Comparison of ENCODE assay signal across 11 cellular contexts in the genomic region with DNA sequence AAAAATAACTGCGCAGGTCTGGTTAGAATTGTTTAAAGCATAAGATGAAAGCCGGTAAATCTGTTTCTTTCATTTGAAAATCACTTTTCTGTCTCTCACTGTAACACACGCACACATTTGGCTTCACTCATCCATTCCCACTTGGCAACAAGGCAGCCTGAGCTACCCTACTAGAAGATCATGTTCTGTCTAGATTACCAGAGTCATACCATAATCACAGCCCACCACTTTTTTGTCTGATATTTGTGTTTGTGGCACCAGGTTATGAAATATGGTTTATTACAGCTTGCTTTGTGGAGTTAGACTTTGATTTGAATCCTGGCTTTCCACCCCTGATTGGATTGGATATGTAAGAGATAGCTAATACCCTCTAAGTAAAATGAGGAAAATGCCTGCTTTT. TPM values are rescaled to one million over a fixed set of nuclear protein-coding genes. Genes with fewer than 3 reads are reported as not detected.
DNase-seq lines count a peak whose midpoint lies in the region; ATAC-seq and TF ChIP-seq lines count a peak whose summit lies in the region.
"Had no signal": no experiment of that assay in that cellular context is flagged by ENCODE, and none has a peak within 500 bp of the region (broad histone marks: within the 10 kb centered on the region; RNA-seq: fewer than 3 reads in every experiment).

No MANE protein-coding gene starts in this region.

- H3K23ac ChIP-seq in IMR-90 (ENCODE audit: low read depth, low read length) (peak overlapping the region; percentile 84; the same call in 1 of the 2 replicates), neuronal stem cell (ENCODE audit: low read depth, low read length, poor library complexity) (no peak overlapping the region)

- peak overlapping the region; percentile 66 for H3K4me3 ChIP-seq in CD4-positive, CD25-positive, alpha-beta regulatory T cell (ENCODE audit: low read depth, low read length)
- H3K4me3 ChIP-seq in IMR-90 (ENCODE audit: insufficient read depth, low read depth, low read length) (peak overlapping the region; percentile 22; the same call in 1 of the 2 replicates), neuronal stem cell (ENCODE audit: low read length in 2 of 2) (no peak overlapping the region)

- POLR2A ChIA-PET in IMR-90 (lab: Charles Lee; ENCODE audit: unreplicated experiment): no interaction called here

- H3K14ac ChIP-seq in IMR-90 (replicated peaks; ENCODE audit: low read depth, low read length) (peak overlapping the region; percentile 53), neuronal stem cell (ENCODE audit: low read length) (no peak overlapping the region)

- H2AFZ ChIP-seq in IMR-90 (replicated peaks; ENCODE audit: low read length, poor library complexity) (no peak overlapping the region), neuronal stem cell (ENCODE audit: low read length) (no peak overlapping the region)

- H3K4me1 Mint-ChIP-seq in CD4-positive, CD25-positive, alpha-beta regulatory T cell: peaks cover 32 to 72% (median 44%) of the 10 kb centered on the region in 4 donors
- H3K4me1 Mint-ChIP-seq in chondrocyte (ENCODE audit: low read depth) (peaks cover 77% of the 10 kb centered on the region), nephron (peaks cover 48% of the 10 kb centered on the region)

- peak overlapping the region; percentile 65 to 99 (median 75) for H3K27ac Mint-ChIP-seq in CD4-positive, CD25-positive, alpha-beta regulatory T cell
- H3K27ac Mint-ChIP-seq in chondrocyte (ENCODE audit: unreplicated experiment) (peak overlapping the region; percentile 100), nephron (peak overlapping the region; percentile 80 to 100 (median 99))

- H4K91ac ChIP-seq in IMR-90 (ENCODE audit: insufficient read depth, low read depth, low read length) (no peak overlapping the region), neuronal stem cell (ENCODE audit: low read depth, low read length, poor library complexity) (no peak overlapping the region)

- no peak overlapping the region for H2BK12ac ChIP-seq in neuronal stem cell (ENCODE audit: low read length)

- H3K4me2 ChIP-seq in IMR-90 (ENCODE audit: low read depth, low read length): peak overlapping the region; percentile 89
- no peak overlapping the region for H3K4me2 ChIP-seq in neuronal stem cell (ENCODE audit: insufficient read depth, low read length, poor library complexity, severe bottlenecking)

- peak overlapping the region; percentile 62 for H2AK9ac ChIP-seq in IMR-90 (replicated peaks; ENCODE audit: low read depth, low read length, poor library complexity)

- H3K36me3 Mint-ChIP-seq in CD4-positive, CD25-positive, alpha-beta regulatory T cell: peaks cover 4% of the 10 kb centered on the region
- H3K36me3 Mint-ChIP-seq in chondrocyte (ENCODE audit: low read depth): peaks cover 3% of the 10 kb centered on the region
- H3K36me3 Mint-ChIP-seq in nephron (ENCODE audit: low read depth): no peaks in the 10 kb centered on the region

- H3K18ac ChIP-seq in IMR-90 (ENCODE audit: low read depth, low read length) (no peak overlapping the region), neuronal stem cell (ENCODE audit: low read length) (no peak overlapping the region)

- no TSS peak for BruUV-seq in IMR-90 (replicated peaks; lab: Mats Ljungman, UMichigan)

- H3K9me1 ChIP-seq in IMR-90 (ENCODE audit: insufficient read depth, low read length): no peaks in the 10 kb centered on the region; the same call in 1 of the 2 replicates

- peak overlapping the region in 1 of 2 experiments; percentile 49; a peak in 2 of 4 replicates for H4K8ac ChIP-seq in IMR-90 (ENCODE audit: low read depth in 2 of 2, low read length in 2 of 2)
- H4K8ac ChIP-seq in neuronal stem cell (ENCODE audit: low read depth, low read length): no peak overlapping the region

- WGBS in IMR-90 (ENCODE audit: extremely low coverage in 2 of 2, insufficient read length in 1 of 2), 2 experiments: no CpG with 5 or more reads among the region's 3 CpGs
- WGBS in neuronal stem cell (ENCODE audit: extremely low coverage in 2 of 2, insufficient read length in 2 of 2, insufficient replicate concordance in 1 of 2), 2 donors: no CpG with 5 or more reads among the region's 3 CpGs

- no peak for DNase-seq in CD4-positive, CD25-positive, alpha-beta regulatory T cell
- peak; percentile 18 for DNase-seq in IMR-90
- DNase-seq in chondrocyte (ENCODE audit: low spot score): no peak
- DNase-seq in hepatic stellate cell (ENCODE audit: low spot score): no peak
- DNase-seq in neuronal stem cell (ENCODE audit: low spot score): no peak
- no peak for DNase-seq in DMS53 (lab: John Stamatoyannopoulos, UW)
- DNase-seq: adrenal gland, NCI-H524 had no signal

- H2BK120ac ChIP-seq in IMR-90 (ENCODE audit: low read depth, low read length) (no peak overlapping the region), neuronal stem cell (ENCODE audit: low read depth, low read length) (no peak overlapping the region)

- no peak for TF ChIP-seq CTCF in IMR-90 (conservative IDR thresholded peaks at IDR 0.05; ENCODE audit: low read depth, low read length)
- TF ChIP-seq CTCF in chondrocyte (IDR thresholded peaks at IDR 0.05): no peak
- no peak for TF ChIP-seq CTCF in nephron (IDR thresholded peaks at IDR 0.05; ENCODE audit: unreplicated experiment in 3 of 3)

- dilution Hi-C loops in IMR-90 (cut with HindIII; ENCODE audit: low sequenced_read_pairs, unreplicated experiment): no loop called here

- no peak overlapping the region for H3K56ac ChIP-seq in IMR-90 (ENCODE audit: extremely low read depth, insufficient read depth, low read length)

- H2BK15ac ChIP-seq in IMR-90 (ENCODE audit: low read depth, low read length) (no peak overlapping the region), neuronal stem cell (ENCODE audit: low read length) (no peak overlapping the region)

- H3K27ac ChIP-seq in CD4-positive, CD25-positive, alpha-beta regulatory T cell (ENCODE audit: insufficient read depth, low read length, poor library complexity, severe bottlenecking): no peak overlapping the region
- H3K27ac ChIP-seq in IMR-90 (ENCODE audit: insufficient read depth, low read length): no peak overlapping the region
- no peak overlapping the region for H3K27ac ChIP-seq in neuronal stem cell (replicated peaks; ENCODE audit: low read length)
- H3K27ac ChIP-seq: neutrophil had no signal

- peaks cover 27% of the 10 kb centered on the region; the same call in 1 of the 2 replicates for H4K20me1 ChIP-seq in IMR-90 (ENCODE audit: insufficient read depth, low read length)

- peaks cover 3 to 48% of the 10 kb centered on the region in 2 experiments; a peak in 2 of 4 replicates for H3K79me1 ChIP-seq in IMR-90 (ENCODE audit: low read depth in 1 of 2, low read length in 2 of 2)
- H3K79me1 ChIP-seq in neuronal stem cell (ENCODE audit: low read depth, low read length): peaks cover 2% of the 10 kb centered on the region

- intact Hi-C loops in IMR-90 (cut with micrococcal nuclease): no loop called here

- peaks cover 40% of the 10 kb centered on the region for H3K4me1 ChIP-seq in CD4-positive, CD25-positive, alpha-beta regulatory T cell (ENCODE audit: control insufficient read depth, insufficient read depth, low read length, poor library complexity, severe bottlenecking)
- peaks cover 10% of the 10 kb centered on the region for H3K4me1 ChIP-seq in IMR-90 (ENCODE audit: control insufficient read depth, insufficient read depth, low read length)
- peaks cover 1 to 7% of the 10 kb centered on the region in 2 donors for H3K4me1 ChIP-seq in neuronal stem cell (ENCODE audit: control insufficient read depth in 2 of 2, insufficient read depth in 1 of 2, low read depth in 1 of 2, low read length in 2 of 2)

- H4K5ac ChIP-seq in IMR-90 (ENCODE audit: low read depth, low read length): no peak overlapping the region

- in situ Hi-C loops in IMR-90 (cut with MboI; ENCODE audit: low sequenced_read_pairs): no loop called here

- peak overlapping the region; percentile 5 for H2BK5ac ChIP-seq in IMR-90 (ENCODE audit: low read depth, low read length, poor library complexity, severe bottlenecking)
- no peak overlapping the region for H2BK5ac ChIP-seq in neuronal stem cell (ENCODE audit: low read length)

- peak overlapping the region; percentile 60; the same call in 1 of the 2 replicates for H2AK5ac ChIP-seq in IMR-90 (ENCODE audit: low read depth, low read length)
- H2AK5ac ChIP-seq in neuronal stem cell (ENCODE audit: low read depth, low read length): no peak overlapping the region

- CTCF ChIA-PET in IMR-90 (lab: Yijun Ruan, JAX): interaction anchor here (0.6 kb wide), 1 partner anchor 191 kb away, joined by 3 read pairs; no protein-coding TSS in a partner anchor

- no peak for TF ChIP-seq RAD21 in IMR-90 (IDR thresholded peaks at IDR 0.05; ENCODE audit: low read length)

- no peak for TF ChIP-seq POLR2A in IMR-90 (IDR thresholded peaks at IDR 0.05; ENCODE audit: low read depth, low read length)

- H3K4ac ChIP-seq in IMR-90 (ENCODE audit: low read depth, low read length): peak overlapping the region; percentile 39; the same call in 1 of the 2 replicates
- H3K4ac ChIP-seq in neuronal stem cell (ENCODE audit: low read length): no peak overlapping the region

- no peaks in the 10 kb centered on the region for H3K9me3 ChIP-seq in CD4-positive, CD25-positive, alpha-beta regulatory T cell (ENCODE audit: control insufficient read depth in 2 of 2, low read length in 2 of 2)
- H3K9me3 ChIP-seq in IMR-90 (ENCODE audit: control insufficient read depth, insufficient read depth, low read length): no peaks in the 10 kb centered on the region
- no peaks in the 10 kb centered on the region for H3K9me3 ChIP-seq in neuronal stem cell (replicated peaks in 1 of 2; ENCODE audit: control insufficient read depth in 2 of 2, insufficient read depth in 1 of 2, low read depth in 1 of 2, low read length in 2 of 2)
- H3K9me3 ChIP-seq: adrenal gland, neutrophil had no signal

- peaks cover 0 to 1% (median 0%) of the 10 kb centered on the region in 7 donors for H3K9me3 Mint-ChIP-seq in CD4-positive, CD25-positive, alpha-beta regulatory T cell
- H3K9me3 Mint-ChIP-seq in chondrocyte (ENCODE audit: low read depth) (no peaks in the 10 kb centered on the region), nephron (no peaks in the 10 kb centered on the region)

- peak overlapping the region; percentile 98 to 100 (median 99) for H3K4me3 Mint-ChIP-seq in CD4-positive, CD25-positive, alpha-beta regulatory T cell
- H3K4me3 Mint-ChIP-seq in chondrocyte (ENCODE audit: unreplicated experiment): peak overlapping the region; percentile 99
- peak overlapping the region; percentile 97 to 99 (median 98) for H3K4me3 Mint-ChIP-seq in nephron

- H3K9ac ChIP-seq in IMR-90 (ENCODE audit: low read depth, low read length) (peak overlapping the region; percentile 64; the same call in 1 of the 2 replicates), neuronal stem cell (ENCODE audit: low read depth, low read length, poor library complexity) (no peak overlapping the region)

- peaks cover 10% of the 10 kb centered on the region for H3K27me3 Mint-ChIP-seq in CD4-positive, CD25-positive, alpha-beta regulatory T cell
- H3K27me3 Mint-ChIP-seq in chondrocyte (ENCODE audit: low read depth) (no peaks in the 10 kb centered on the region), nephron (ENCODE audit: low read depth) (no peaks in the 10 kb centered on the region)

- no peak for ATAC-seq in CD4-positive, CD25-positive, alpha-beta regulatory T cell (ENCODE audit: low read depth in 2 of 2)
- no peak for ATAC-seq in IMR-90 (ENCODE audit: low read depth)
- no peak for ATAC-seq in HG02884 (IDR thresholded peaks at IDR 0.05; ENCODE audit: unreplicated experiment)

- no peak overlapping the region for H2BK20ac ChIP-seq in IMR-90 (ENCODE audit: low read depth, low read length)

- no peaks in the 10 kb centered on the region for H3K36me3 ChIP-seq in CD4-positive, CD25-positive, alpha-beta regulatory T cell (ENCODE audit: control insufficient read depth, insufficient read depth, low read length)
- H3K36me3 ChIP-seq in IMR-90 (ENCODE audit: control insufficient read depth, insufficient read depth, low read length) (no peaks in the 10 kb centered on the region), neuronal stem cell (replicated peaks in 1 of 2; ENCODE audit: control insufficient read depth in 2 of 2, insufficient read depth in 2 of 2, low read length in 2 of 2) (peaks cover 0 to 2% of the 10 kb centered on the region in 2 donors)
- H3K36me3 ChIP-seq: adrenal gland, neutrophil had no signal

- H3K27me3 ChIP-seq in CD4-positive, CD25-positive, alpha-beta regulatory T cell (ENCODE audit: control insufficient read depth, insufficient read depth, low read length): no peaks in the 10 kb centered on the region
- H3K27me3 ChIP-seq in IMR-90 (ENCODE audit: control insufficient read depth, insufficient read depth, low read length) (no peaks in the 10 kb centered on the region), neuronal stem cell (ENCODE audit: control insufficient read depth in 3 of 3, insufficient read depth in 3 of 3, low read depth in 1 of 3, low read length in 3 of 3) (no peaks in the 10 kb centered on the region)
- H3K27me3 ChIP-seq: adrenal gland, neutrophil had no signal

RNA-seq across cellular contexts. Expression of a gene that starts 2.2 kb away (rescaled TPM):
- 23.8 TPM for total RNA-seq in CD4-positive, CD25-positive, alpha-beta regulatory T cell
- 10 to 100 TPM; 23.4 to 29.5 (median 26.2) TPM for polyA plus RNA-seq in CD4-positive, CD25-positive, alpha-beta regulatory T cell
- total RNA-seq in IMR-90 (2012; rRNA removed) (121 and 181 TPM in 2 replicates), chondrocyte (85.0 to 98.4 TPM (median 86.4 TPM) in 3 replicates)
- 48.1 and 63.7 TPM in 2 replicates for polyA plus RNA-seq in IMR-90 (2012; rRNA removed)
- 9.8 and 15.2 TPM in 2 replicates for polyA plus RNA-seq in IMR-90 (2012; cell fraction: cytosol; rRNA removed)
- polyA plus RNA-seq in IMR-90 (2012; cell fraction: nucleus; rRNA removed; ENCODE audit: low replicate concordance): 4.2 and 49.2 TPM in 2 replicates
- 48.2 TPM for polyA plus RNA-seq in neuronal stem cell (2013, experiment 1 of 2)
- 49.8 TPM for polyA plus RNA-seq in neuronal stem cell (2013, experiment 2 of 2)

RNA-seq across cellular contexts. Expression of a gene that starts 53.4 kb away (rescaled TPM):
- total RNA-seq in CD4-positive, CD25-positive, alpha-beta regulatory T cell: 300 TPM
- polyA plus RNA-seq in CD4-positive, CD25-positive, alpha-beta regulatory T cell: 100 to 1,000 TPM; 101 to 126 (median 112) TPM
- total RNA-seq in IMR-90 (2012; rRNA removed): 183 and 306 TPM in 2 replicates
- polyA plus RNA-seq in IMR-90 (2012; rRNA removed): 63.3 and 80.5 TPM in 2 replicates
- polyA plus RNA-seq in IMR-90 (2012; cell fraction: cytosol; rRNA removed): 38.6 and 103 TPM in 2 replicates
- 11.8 and 39.2 TPM in 2 replicates for polyA plus RNA-seq in IMR-90 (2012; cell fraction: nucleus; rRNA removed; ENCODE audit: low replicate concordance)
- 153 to 161 TPM (median 157 TPM) in 3 replicates for total RNA-seq in chondrocyte
- 135 TPM for polyA plus RNA-seq in neuronal stem cell (2013, experiment 1 of 2)
- polyA plus RNA-seq in neuronal stem cell (2013, experiment 2 of 2): 136 TPM

Comparison
In these comparisons a context has a peak if more than half of its experiments do, and no peak if none do; other contexts are left out.
1. H3K4me3 ChIP-seq: peak in CD4-positive, CD25-positive, alpha-beta regulatory T cell (single experiment) and IMR-90 (single experiment); none in neuronal stem cell (0 of 2).
2. Peak in every context shown above with its lines, with median percentiles within 50 percentile points of each other: H3K27ac Mint-ChIP-seq and H3K4me3 Mint-ChIP-seq.